In genomic region chr22:18062421-18062820, GRCh38 we compare ENCODE assay signal across 14 cellular contexts. TPM values are rescaled to one million over a fixed set of nuclear protein-coding genes. Genes with fewer than 3 reads are reported as not detected.
"Had no signal": no experiment of that assay in that cellular context is flagged by ENCODE, and none has a peak within 500 bp of the region (broad histone marks: within the 10 kb centered on the region; RNA-seq: fewer than 3 reads in every experiment).

No MANE protein-coding gene starts in this region.

- H3K27me3 ChIP-seq: tibial nerve had no signal

- H3K27ac ChIP-seq: skin epidermis, VCaP had no signal

- H3K9me3 Mint-ChIP-seq: activated naive CD4-positive, alpha-beta T cell treated with anti-CD3 and anti-CD28 coated beads, Interleukin-2, amount 10 ng/mL, durations not matched to agents 7 days and 5 days; immature natural killer cell; memory B cell; stimulated activated effector memory CD8-positive, alpha-beta T cell treated with anti-CD3 and anti-CD28 coated beads, Interleukin-12 subunit alpha, Interleukin-12 subunit beta, amount 100 ng/mL, for 72 hours had no signal

- DNase-seq: activated CD4-positive, alpha-beta T cell treated with anti-CD3 and anti-CD28 coated beads for 4 hours; activated CD8-positive, alpha-beta T cell treated with anti-CD3 and anti-CD28 coated beads, Interleukin-2, amount 10 ng/mL, durations not matched to agents 7 days and 5 days; activated naive CD4-positive, alpha-beta T cell treated with anti-CD3 and anti-CD28 coated beads, Interleukin-2, amount 10 ng/mL, durations not matched to agents 7 days and 5 days; caudate nucleus; cortex of kidney; effector CD8-positive, alpha-beta T cell; glutamatergic neuron; immature natural killer cell had no signal

- H3K4me3 Mint-ChIP-seq: activated CD8-positive, alpha-beta T cell treated with anti-CD3 and anti-CD28 coated beads, Interleukin-2, amount 10 ng/mL, durations not matched to agents 7 days and 5 days; activated naive CD4-positive, alpha-beta T cell treated with anti-CD3 and anti-CD28 coated beads, Interleukin-2, amount 10 ng/mL, durations not matched to agents 7 days and 5 days; immature natural killer cell; memory B cell; stimulated activated effector memory CD8-positive, alpha-beta T cell treated with anti-CD3 and anti-CD28 coated beads, Interleukin-12 subunit alpha, Interleukin-12 subunit beta, amount 100 ng/mL, for 72 hours had no signal

- H3K4me1 Mint-ChIP-seq: activated naive CD4-positive, alpha-beta T cell treated with anti-CD3 and anti-CD28 coated beads, Interleukin-2, amount 10 ng/mL, durations not matched to agents 7 days and 5 days; immature natural killer cell had no signal

- H3K27ac Mint-ChIP-seq: activated CD8-positive, alpha-beta T cell treated with anti-CD3 and anti-CD28 coated beads, Interleukin-2, amount 10 ng/mL, durations not matched to agents 7 days and 5 days; activated naive CD4-positive, alpha-beta T cell treated with anti-CD3 and anti-CD28 coated beads, Interleukin-2, amount 10 ng/mL, durations not matched to agents 7 days and 5 days; immature natural killer cell; memory B cell; stimulated activated effector memory CD8-positive, alpha-beta T cell treated with anti-CD3 and anti-CD28 coated beads, Interleukin-12 subunit alpha, Interleukin-12 subunit beta, amount 100 ng/mL, for 72 hours had no signal

- H3K4me3 ChIP-seq: skin epidermis, tibial nerve had no signal

- H3K36me3 ChIP-seq: tibial nerve had no signal

- H3K36me3 Mint-ChIP-seq: activated naive CD4-positive, alpha-beta T cell treated with anti-CD3 and anti-CD28 coated beads, Interleukin-2, amount 10 ng/mL, durations not matched to agents 7 days and 5 days; immature natural killer cell; stimulated activated effector memory CD8-positive, alpha-beta T cell treated with anti-CD3 and anti-CD28 coated beads, Interleukin-12 subunit alpha, Interleukin-12 subunit beta, amount 100 ng/mL, for 72 hours had no signal

- H3K9me3 ChIP-seq: tibial nerve had no signal

- H3K27me3 Mint-ChIP-seq: memory B cell had no signal

- ATAC-seq: activated CD8-positive, alpha-beta T cell treated with anti-CD3 and anti-CD28 coated beads, Interleukin-2, amount 10 ng/mL, durations not matched to agents 7 days and 5 days; stimulated activated effector memory CD8-positive, alpha-beta T cell treated with anti-CD3 and anti-CD28 coated beads, Interleukin-12 subunit alpha, Interleukin-12 subunit beta, amount 100 ng/mL, for 72 hours had no signal

RNA-seq across cellular contexts. Expression of gene TUBA8, which starts 48.2 kb away (rescaled TPM):
- total RNA-seq: epithelial cell of proximal tubule had no signal
